In genomic region chr1:73587080-73587479, GRCh38 we compare ENCODE assay signal across 32 cellular contexts.
A peak's percentile ranks its signal among the peaks of the same experiment; 100 is the strongest.
DNase-seq lines count a peak whose midpoint lies in the region; ATAC-seq, FAIRE-seq and TF ChIP-seq lines count a peak whose summit lies in the region.
"Had no signal": no experiment of that assay in that cellular context is flagged by ENCODE, and none has a peak within 500 bp of the region (broad histone marks: within the 10 kb centered on the region; RNA-seq: fewer than 3 reads in every experiment).

No MANE protein-coding gene starts in this region.

- H3K4ac ChIP-seq in IMR-90 (ENCODE audit: low read depth, low read length) = no peak overlapping the region

- intact Hi-C loops in HepG2 (cut with micrococcal nuclease; ENCODE audit: unreplicated experiment) = no loop called here
- intact Hi-C loops in right lobe of liver (cut with DNase I) = no loop called here
- intact Hi-C loops in IMR-90 (cut with micrococcal nuclease) = no loop called here

- POLR2A ChIA-PET in HepG2 (lab: Yijun Ruan, JAX) = no interaction called here
- POLR2A ChIA-PET in A549 (lab: Yijun Ruan, JAX) = no interaction called here
- POLR2A ChIA-PET in IMR-90 (lab: Charles Lee; ENCODE audit: unreplicated experiment) = no interaction called here

- H3K14ac ChIP-seq in IMR-90 (replicated peaks; ENCODE audit: low read depth, low read length) = no peak overlapping the region

- H3K4me1 ChIP-seq in HepG2 (ENCODE audit: insufficient read depth, low read length) (no peaks in the 10 kb centered on the region), right lobe of liver (no peaks in the 10 kb centered on the region), A549 (no peaks in the 10 kb centered on the region), IMR-90 (ENCODE audit: control insufficient read depth, insufficient read depth, low read length) (no peaks in the 10 kb centered on the region)
- H3K4me1 ChIP-seq: BE2C had no signal

- no peaks in the 10 kb centered on the region for H3K79me2 ChIP-seq in HepG2 (ENCODE audit: insufficient read depth, low read length)

- H3K36me3 ChIP-seq in HepG2 (replicated peaks in 1 of 2; ENCODE audit: control insufficient read depth in 1 of 2, insufficient read depth in 2 of 2, low read length in 2 of 2) = no peaks in the 10 kb centered on the region
- H3K36me3 ChIP-seq in right lobe of liver = no peaks in the 10 kb centered on the region
- no peaks in the 10 kb centered on the region for H3K36me3 ChIP-seq in IMR-90 (ENCODE audit: control insufficient read depth, insufficient read depth, low read length)
- H3K36me3 ChIP-seq: BE2C; BLaER1; BLaER1 treated with 17β-estradiol and CSF1 and Interleukin-3, amounts not matched to agents 10 nM and 100 nM had no signal

- H3K27ac ChIP-seq in HepG2 (ENCODE audit: extremely low read length, insufficient read depth, low read length) (no peak overlapping the region), right lobe of liver (no peak overlapping the region), A549 (no peak overlapping the region), IMR-90 (ENCODE audit: insufficient read depth, low read length) (no peak overlapping the region)
- H3K27ac ChIP-seq: 22Rv1; BLaER1; BLaER1 treated with 17β-estradiol and CSF1 and Interleukin-3, amounts not matched to agents 10 nM and 100 nM; C4-2B had no signal

- no peak overlapping the region for H4K5ac ChIP-seq in IMR-90 (ENCODE audit: low read depth, low read length)

- no peak overlapping the region for H3K4me3 ChIP-seq in HepG2 (replicated peaks in 1 of 3; ENCODE audit: insufficient read depth in 1 of 3, low read depth in 2 of 3, low read length in 3 of 3)
- H3K4me3 ChIP-seq in right lobe of liver = no peak overlapping the region
- no peak overlapping the region for H3K4me3 ChIP-seq in A549
- H3K4me3 ChIP-seq in IMR-90 (ENCODE audit: insufficient read depth, low read depth, low read length) = no peak overlapping the region
- H3K4me3 ChIP-seq: BLaER1; BLaER1 treated with 17β-estradiol and CSF1 and Interleukin-3, amounts not matched to agents 10 nM and 100 nM had no signal

- DNase-seq in HepG2 (ENCODE audit: low spot score) (no peak), right lobe of liver (no peak), A549 (ENCODE audit: low read depth in 1 of 2, low spot score in 1 of 2) (no peak), IMR-90 (no peak), anterior cingulate cortex (lab: John Stamatoyannopoulos, UW) (no peak)
- DNase-seq: 8988T; ACHN; AML-193; BE2C; C1 segment of cervical spinal cord; Caco-2; Calu3; CD4-positive, alpha-beta memory T cell; CD4-positive, alpha-beta T cell; CD4-positive, CD25-positive, alpha-beta regulatory T cell; CD8-positive, alpha-beta memory T cell; CD8-positive, alpha-beta T cell; COR-L47; DMS 273 treated with DMSO at 0.1 percent for 48 hours; DMS153; DMS53; DMS79; DMS79 treated with DMSO at 0.1 percent for 48 hours; DND-41; EL had no signal

- H3K27me3 ChIP-seq in HepG2 (ENCODE audit: control insufficient read depth in 1 of 2, insufficient read depth in 2 of 2, low read length in 2 of 2) (no peaks in the 10 kb centered on the region), right lobe of liver (no peaks in the 10 kb centered on the region), IMR-90 (ENCODE audit: control insufficient read depth, insufficient read depth, low read length) (no peaks in the 10 kb centered on the region)
- H3K27me3 ChIP-seq: BE2C; BLaER1; BLaER1 treated with 17β-estradiol and CSF1 and Interleukin-3, amounts not matched to agents 10 nM and 100 nM had no signal

- H4K20me1 ChIP-seq in HepG2 (ENCODE audit: insufficient read depth, low read length) = no peaks in the 10 kb centered on the region
- no peaks in the 10 kb centered on the region for H4K20me1 ChIP-seq in IMR-90 (ENCODE audit: insufficient read depth, low read length)
- H4K20me1 ChIP-seq: BLaER1; BLaER1 treated with 17β-estradiol and CSF1 and Interleukin-3, amounts not matched to agents 10 nM and 100 nM had no signal

- TF ChIP-seq POLR2A in HepG2 (IDR thresholded peaks at IDR 0.05; ENCODE audit: insufficient read depth in 1 of 2, low read depth in 2 of 2, low read length in 2 of 2) = no peak
- no peak for TF ChIP-seq POLR2A in right lobe of liver (IDR thresholded peaks at IDR 0.05)
- TF ChIP-seq POLR2A in A549 (IDR thresholded peaks at IDR 0.05; ENCODE audit: low read length) = no peak
- no peak for TF ChIP-seq POLR2A in IMR-90 (IDR thresholded peaks at IDR 0.05; ENCODE audit: low read depth, low read length)

- H3K4me2 ChIP-seq in HepG2 (ENCODE audit: low read depth, low read length) (no peak overlapping the region), A549 (no peak overlapping the region), IMR-90 (ENCODE audit: low read depth, low read length) (no peak overlapping the region)
- H3K4me2 ChIP-seq: BLaER1; BLaER1 treated with 17β-estradiol and CSF1 and Interleukin-3, amounts not matched to agents 10 nM and 100 nM had no signal

- no peak for TF ChIP-seq EP300 in HepG2 (IDR thresholded peaks at IDR 0.05; ENCODE audit: low read depth in 2 of 2, low read length in 2 of 2)
- no peak for TF ChIP-seq EP300 in HepG2 (CRISPR knock-in tag; IDR thresholded peaks at IDR 0.05; ENCODE audit: borderline replicate concordance)
- TF ChIP-seq EP300 in A549 (IDR thresholded peaks at IDR 0.05) = no peak

- no peak for TF ChIP-seq CTCF in HepG2 (CRISPR knock-in tag; IDR thresholded peaks at IDR 0.05)
- no peak for TF ChIP-seq CTCF in right lobe of liver (IDR thresholded peaks at IDR 0.05)
- no peak for TF ChIP-seq CTCF in A549 (IDR thresholded peaks at IDR 0.05)
- no peak for TF ChIP-seq CTCF in IMR-90 (conservative IDR thresholded peaks at IDR 0.05; ENCODE audit: low read depth, low read length)

- dilution Hi-C loops in IMR-90 (cut with HindIII; ENCODE audit: low sequenced_read_pairs, unreplicated experiment) = no loop called here

- H3K79me1 ChIP-seq in IMR-90 (ENCODE audit: low read depth in 1 of 2, low read length in 2 of 2) = no peaks in the 10 kb centered on the region

- no peak overlapping the region for H2AFZ ChIP-seq in HepG2 (ENCODE audit: low read length)
- H2AFZ ChIP-seq in IMR-90 (replicated peaks; ENCODE audit: low read length, poor library complexity) = no peak overlapping the region

- no peak overlapping the region for H3K56ac ChIP-seq in IMR-90 (ENCODE audit: extremely low read depth, insufficient read depth, low read length)

- H3K23ac ChIP-seq in IMR-90 (ENCODE audit: low read depth, low read length) = no peak overlapping the region

- no peak overlapping the region for H2BK5ac ChIP-seq in IMR-90 (ENCODE audit: low read depth, low read length, poor library complexity, severe bottlenecking)

- H3K9ac ChIP-seq in HepG2 (ENCODE audit: insufficient read depth, low read depth, low read length) = no peak overlapping the region
- H3K9ac ChIP-seq in IMR-90 (ENCODE audit: low read depth, low read length) = no peak overlapping the region
- H3K9ac ChIP-seq: BLaER1; BLaER1 treated with 17β-estradiol and CSF1 and Interleukin-3, amounts not matched to agents 10 nM and 100 nM had no signal

- TF ChIP-seq RAD21 in HepG2 (CRISPR knock-in tag; IDR thresholded peaks at IDR 0.05) = no peak
- TF ChIP-seq RAD21 in A549 (conservative IDR thresholded peaks at IDR 0.05 in 1 of 2, IDR thresholded peaks at IDR 0.05 in 1 of 2) = no peak
- no peak for TF ChIP-seq RAD21 in IMR-90 (IDR thresholded peaks at IDR 0.05; ENCODE audit: low read length)

- ATAC-seq in HepG2 (no peak), right lobe of liver (no peak), A549 (no peak), IMR-90 (ENCODE audit: low read depth) (no peak), HG03571 (IDR thresholded peaks at IDR 0.05; ENCODE audit: unreplicated experiment) (no peak)
- ATAC-seq: CD8-positive, alpha-beta T cell had no signal

- H2BK15ac ChIP-seq in IMR-90 (ENCODE audit: low read depth, low read length) = no peak overlapping the region

- no peaks in the 10 kb centered on the region for H3K9me1 ChIP-seq in IMR-90 (ENCODE audit: insufficient read depth, low read length)

- no peak for FAIRE-seq in HepG2 (lab: Jason Lieb, UNC)
- FAIRE-seq in A549 (lab: Jason Lieb, UNC) = no peak
- FAIRE-seq: A204.1, D721Med had no signal

- BruUV-seq in HepG2 (replicated peaks; lab: Mats Ljungman, UMichigan) = no TSS peak
- no TSS peak for BruUV-seq in IMR-90 (replicated peaks; lab: Mats Ljungman, UMichigan)

- CTCF ChIA-PET in HepG2 (lab: Yijun Ruan, JAX; ENCODE audit: low intra/inter-chr PET ratio, low total read pairs) = no interaction called here
- CTCF ChIA-PET in A549 (lab: Yijun Ruan, JAX) = no interaction called here
- CTCF ChIA-PET in IMR-90 (lab: Yijun Ruan, JAX) = no interaction called here

- in situ Hi-C loops in HepG2 (cut with HindIII; ENCODE audit: extremely low pct_ligation_motif_present, low pct_unique_long_range_greater_than_20kb) (no loop called here), IMR-90 (cut with MboI; ENCODE audit: low sequenced_read_pairs) (no loop called here)

- no peak overlapping the region for H2BK120ac ChIP-seq in IMR-90 (ENCODE audit: low read depth, low read length)

- H4K91ac ChIP-seq in IMR-90 (ENCODE audit: insufficient read depth, low read depth, low read length) = no peak overlapping the region

- H3K9me3 ChIP-seq in HepG2 (ENCODE audit: low read length) (peaks cover 77% of the 10 kb centered on the region), right lobe of liver (no peaks in the 10 kb centered on the region), A549 (no peaks in the 10 kb centered on the region), IMR-90 (ENCODE audit: control insufficient read depth, insufficient read depth, low read length) (0 out of 2 replicates have a peak, but pooled peaks cover 2% of the 10 kb centered on the region)
- H3K9me3 ChIP-seq: BE2C, BLaER1, Caco-2 had no signal

- no peak overlapping the region for H2AK9ac ChIP-seq in IMR-90 (replicated peaks; ENCODE audit: low read depth, low read length, poor library complexity)

- 95% methylated on average over 1 of the region's 1 CpG for WGBS in HepG2 (ENCODE audit: low lambda C conversion rate)
- WGBS in right lobe of liver (ENCODE audit: insufficient coverage, low coverage, low lambda C conversion rate, missing lambda C conversion rate) = 100% methylated on average over 1 of the region's 1 CpG
- WGBS in A549 (ENCODE audit: missing lambda C conversion rate) = 88% methylated on average over 1 of the region's 1 CpG
- WGBS in IMR-90 (ENCODE audit: extremely low coverage in 2 of 2, insufficient read length in 1 of 2), 2 experiments = no CpG with 5 or more reads among the region's 1 CpG

- no peak overlapping the region for H3K18ac ChIP-seq in IMR-90 (ENCODE audit: low read depth, low read length)

- no peak overlapping the region for H2BK20ac ChIP-seq in IMR-90 (ENCODE audit: low read depth, low read length)

- no peak overlapping the region for H4K8ac ChIP-seq in IMR-90 (ENCODE audit: low read depth in 2 of 2, low read length in 2 of 2)

- no peak overlapping the region for H2AK5ac ChIP-seq in IMR-90 (ENCODE audit: low read depth, low read length)

TF ChIP-seq in HepG2, 621 proteins besides CTCF, POLR2A, EP300 and RAD21 (continues in another document):
- TF ChIP-seq MAFK (conservative IDR thresholded peaks at IDR 0.05 in 1 of 2, IDR thresholded peaks at IDR 0.05 in 1 of 2; ENCODE audit: low read length in 2 of 2) = peak in 1 of 2 experiments; percentile 77; a peak in 3 of 4 replicates

TF ChIP-seq in A549, 52 proteins besides CTCF, POLR2A, EP300 and RAD21 (continues in another document):
- TF ChIP-seq EHMT2 (IDR thresholded peaks at IDR 0.05; ENCODE audit: low read depth) = no peak
- TF ChIP-seq NFE2L2 (conservative IDR thresholded peaks at IDR 0.05; ENCODE audit: low read length) = no peak

TF ChIP-seq in IMR-90, 13 proteins besides CTCF, POLR2A, EP300 and RAD21 (continues in another document):
- TF ChIP-seq NFE2L2 (IDR thresholded peaks at IDR 0.05; ENCODE audit: low read depth, low read length) = no peak
